ENCODE assay signal across 8 cellular contexts in genomic region chr12:110282343-110282860, GRCh38. TPM values are rescaled to one million over a fixed set of nuclear protein-coding genes. Genes with fewer than 3 reads are reported as not detected.
DNase-seq lines count a peak whose midpoint lies in the region; ATAC-seq and TF ChIP-seq lines count a peak whose summit lies in the region.

No MANE protein-coding gene starts in this region.

- TF ChIP-seq CTCF in 22Rv1 (IDR thresholded peaks at IDR 0.05) = no peak
- no peak for TF ChIP-seq CTCF in HFFc6 (IDR thresholded peaks at IDR 0.05)
- TF ChIP-seq CTCF in lower lobe of right lung (IDR thresholded peaks at IDR 0.05) = no peak
- TF ChIP-seq CTCF in GM13977 (IDR thresholded peaks at IDR 0.05; ENCODE audit: extremely low read depth, insufficient read depth, missing control alignments) = no peak

- H3K9me3 ChIP-seq in adipocyte (ENCODE audit: control insufficient read depth, low read length) (no peaks in the 10 kb centered on the region), lower lobe of right lung (no peaks in the 10 kb centered on the region)

- H3K36me3 ChIP-seq in adipocyte (ENCODE audit: control insufficient read depth, insufficient read depth, low read length, severe bottlenecking) (peaks cover 27% of the 10 kb centered on the region), lower lobe of right lung (peaks cover 23% of the 10 kb centered on the region)

- peaks cover 56% of the 10 kb centered on the region for H3K4me1 Mint-ChIP-seq in HFFc6 (ENCODE audit: low read depth)

- H3K36me3 Mint-ChIP-seq in HFFc6 (ENCODE audit: low read depth) = peaks cover 50% of the 10 kb centered on the region

- H3K27me3 Mint-ChIP-seq in HFFc6 (ENCODE audit: insufficient read depth) = no peaks in the 10 kb centered on the region; the same call in 1 of the 2 replicates

- in situ Hi-C loops in GM13977 (cut with MboI; ENCODE audit: low pct_unique_long_range_greater_than_20kb, low sequenced_read_pairs, unreplicated experiment) = no loop called here

- H3K9me3 Mint-ChIP-seq in HFFc6 = no peaks in the 10 kb centered on the region

- H3K27me3 ChIP-seq in adipocyte (replicated peaks; ENCODE audit: control insufficient read depth, insufficient read depth, low read length) (no peaks in the 10 kb centered on the region), lower lobe of right lung (ENCODE audit: low read depth) (no peaks in the 10 kb centered on the region)

- H3K4me1 ChIP-seq in adipocyte (ENCODE audit: control insufficient read depth, insufficient read depth, low read length) (peaks cover 44% of the 10 kb centered on the region), lower lobe of right lung (peaks cover 59% of the 10 kb centered on the region)

- intact Hi-C loops in lower lobe of right lung (cut with DNase I) = no loop called here

- ATAC-seq in lower lobe of right lung (peak in 1 of 2 donors; percentile 28), GM18520 (IDR thresholded peaks at IDR 0.05; ENCODE audit: unreplicated experiment) (no peak)

- peak overlapping the region; percentile 97 for H3K4me3 Mint-ChIP-seq in HFFc6

- DNase-seq in HFFc6 (no peak), adipocyte (ENCODE audit: low read depth) (no peak), lower lobe of right lung (no peak), NCI-H187 (lab: John Stamatoyannopoulos, UW) (no peak), OCI-M2 (lab: John Stamatoyannopoulos, UW; ENCODE audit: unreplicated experiment) (no peak), GM13977 (ENCODE audit: low spot score) (no peak)

- H3K27ac ChIP-seq in 22Rv1 (peak overlapping the region; percentile 88), lower lobe of right lung (peak overlapping the region; percentile 95)

- H3K9ac ChIP-seq in adipocyte (ENCODE audit: low read length) = peak overlapping the region; percentile 98

- peak overlapping the region; percentile 90 for H3K27ac Mint-ChIP-seq in HFFc6

- H3K4me3 ChIP-seq in adipocyte (ENCODE audit: low read length) (peak overlapping the region; percentile 85), lower lobe of right lung (peak overlapping the region; percentile 95)

RNA-seq across cellular contexts. Expression of gene ATP2A2, which starts 1.4 kb away (rescaled TPM):
- 100 to 1,000 TPM; 254 to 286 (median 267) TPM for total RNA-seq in HFFc6 (2021; fragmentation: NEBNext Ultra II Directional; extraction: Animal tissue kit (Norgen Biotek cat#: 25700))
- 156 TPM for total RNA-seq in lower lobe of right lung
